ENCODE assay signal across 1 cellular context in the genomic region with DNA sequence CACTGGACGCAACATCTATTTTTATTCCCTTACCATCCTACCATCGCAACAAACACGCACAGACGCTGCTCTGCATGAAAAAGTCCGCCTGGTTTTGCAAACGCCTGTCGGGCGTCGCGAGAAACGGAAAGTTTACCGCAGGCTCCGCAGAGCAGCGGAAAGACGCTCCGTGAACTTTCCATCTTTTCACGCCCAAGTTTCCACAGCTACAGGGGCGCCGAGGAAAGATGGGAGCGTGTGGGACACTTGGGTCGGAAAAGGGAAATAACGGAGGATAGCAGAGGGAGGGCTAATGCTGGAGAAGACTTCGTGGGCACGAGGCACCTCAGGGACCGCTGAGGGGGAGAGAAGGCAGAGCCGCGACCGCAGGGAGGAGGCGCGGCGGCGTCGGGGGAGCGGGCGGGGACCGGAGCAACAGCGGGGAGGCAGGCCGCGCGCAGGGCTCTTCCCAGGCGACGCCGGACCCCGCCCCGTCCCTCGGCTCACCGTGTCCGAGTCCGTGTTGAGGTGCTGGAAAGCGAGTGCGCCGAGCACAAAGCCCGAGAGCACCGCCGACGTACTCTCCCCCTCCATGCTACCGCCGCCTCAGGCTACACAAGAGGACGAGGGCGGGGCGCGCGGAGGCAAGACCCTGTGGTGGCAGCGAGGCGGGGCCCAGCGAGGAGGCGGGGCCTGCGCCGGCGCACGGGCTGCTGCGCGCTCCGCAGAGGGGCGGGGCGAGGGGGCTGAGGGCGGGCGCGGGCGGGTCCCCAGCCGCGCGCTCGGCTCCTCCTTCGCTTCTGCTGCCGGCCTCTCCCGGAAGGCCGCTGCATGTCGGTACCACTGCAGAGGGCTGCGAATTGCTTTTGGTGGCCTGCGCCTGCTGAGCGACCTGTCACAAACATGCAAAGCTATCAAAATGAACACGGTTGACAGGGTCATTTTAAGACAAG.
A peak's percentile ranks its signal among the peaks of the same experiment; 100 is the strongest.
TF ChIP-seq lines count a peak whose summit lies in the region.

A gene (minus strand): TSS at position 601 of the 932 bp plus-strand sequence. CDS start 28 bp downstream, at position 573.

TF ChIP-seq in SK-N-SH, 30 proteins besides CTCF, POLR2A, EP300 and RAD21 (continued from another document):
- TF ChIP-seq MXI1 (IDR thresholded peaks at IDR 0.05; ENCODE audit: low read depth, low read length): peak; percentile 71
- TF ChIP-seq, protein P1, sequence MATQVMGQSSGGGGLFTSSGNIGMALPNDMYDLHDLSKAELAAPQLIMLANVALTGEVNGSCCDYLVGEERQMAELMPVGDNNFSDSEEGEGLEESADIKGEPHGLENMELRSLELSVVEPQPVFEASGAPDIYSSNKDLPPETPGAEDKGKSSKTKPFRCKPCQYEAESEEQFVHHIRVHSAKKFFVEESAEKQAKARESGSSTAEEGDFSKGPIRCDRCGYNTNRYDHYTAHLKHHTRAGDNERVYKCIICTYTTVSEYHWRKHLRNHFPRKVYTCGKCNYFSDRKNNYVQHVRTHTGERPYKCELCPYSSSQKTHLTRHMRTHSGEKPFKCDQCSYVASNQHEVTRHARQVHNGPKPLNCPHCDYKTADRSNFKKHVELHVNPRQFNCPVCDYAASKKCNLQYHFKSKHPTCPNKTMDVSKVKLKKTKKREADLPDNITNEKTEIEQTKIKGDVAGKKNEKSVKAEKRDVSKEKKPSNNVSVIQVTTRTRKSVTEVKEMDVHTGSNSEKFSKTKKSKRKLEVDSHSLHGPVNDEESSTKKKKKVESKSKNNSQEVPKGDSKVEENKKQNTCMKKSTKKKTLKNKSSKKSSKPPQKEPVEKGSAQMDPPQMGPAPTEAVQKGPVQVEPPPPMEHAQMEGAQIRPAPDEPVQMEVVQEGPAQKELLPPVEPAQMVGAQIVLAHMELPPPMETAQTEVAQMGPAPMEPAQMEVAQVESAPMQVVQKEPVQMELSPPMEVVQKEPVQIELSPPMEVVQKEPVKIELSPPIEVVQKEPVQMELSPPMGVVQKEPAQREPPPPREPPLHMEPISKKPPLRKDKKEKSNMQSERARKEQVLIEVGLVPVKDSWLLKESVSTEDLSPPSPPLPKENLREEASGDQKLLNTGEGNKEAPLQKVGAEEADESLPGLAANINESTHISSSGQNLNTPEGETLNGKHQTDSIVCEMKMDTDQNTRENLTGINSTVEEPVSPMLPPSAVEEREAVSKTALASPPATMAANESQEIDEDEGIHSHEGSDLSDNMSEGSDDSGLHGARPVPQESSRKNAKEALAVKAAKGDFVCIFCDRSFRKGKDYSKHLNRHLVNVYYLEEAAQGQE (IDR thresholded peaks at IDR 0.05; ENCODE audit: low read depth, low read length): no peak
- peak; percentile 90 for TF ChIP-seq NRF1 (IDR thresholded peaks at IDR 0.05; ENCODE audit: low read depth, low read length)
- TF ChIP-seq POLR2AphosphoS5 (IDR thresholded peaks at IDR 0.05; ENCODE audit: low read depth, low read length): peak; percentile 89
- TF ChIP-seq, protein P2, sequence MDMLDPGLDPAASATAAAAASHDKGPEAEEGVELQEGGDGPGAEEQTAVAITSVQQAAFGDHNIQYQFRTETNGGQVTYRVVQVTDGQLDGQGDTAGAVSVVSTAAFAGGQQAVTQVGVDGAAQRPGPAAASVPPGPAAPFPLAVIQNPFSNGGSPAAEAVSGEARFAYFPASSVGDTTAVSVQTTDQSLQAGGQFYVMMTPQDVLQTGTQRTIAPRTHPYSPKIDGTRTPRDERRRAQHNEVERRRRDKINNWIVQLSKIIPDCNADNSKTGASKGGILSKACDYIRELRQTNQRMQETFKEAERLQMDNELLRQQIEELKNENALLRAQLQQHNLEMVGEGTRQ (IDR thresholded peaks at IDR 0.05; ENCODE audit: borderline replicate concordance, low read depth, low read length): no peak
- no peak for TF ChIP-seq JUND (IDR thresholded peaks at IDR 0.05)
- TF ChIP-seq GATA2 (CRISPR knock-in tag; IDR thresholded peaks at IDR 0.05): no peak
- TF ChIP-seq, protein P3, sequence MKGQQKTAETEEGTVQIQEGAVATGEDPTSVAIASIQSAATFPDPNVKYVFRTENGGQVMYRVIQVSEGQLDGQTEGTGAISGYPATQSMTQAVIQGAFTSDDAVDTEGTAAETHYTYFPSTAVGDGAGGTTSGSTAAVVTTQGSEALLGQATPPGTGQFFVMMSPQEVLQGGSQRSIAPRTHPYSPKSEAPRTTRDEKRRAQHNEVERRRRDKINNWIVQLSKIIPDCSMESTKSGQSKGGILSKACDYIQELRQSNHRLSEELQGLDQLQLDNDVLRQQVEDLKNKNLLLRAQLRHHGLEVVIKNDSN (IDR thresholded peaks at IDR 0.05; ENCODE audit: borderline replicate concordance, low read depth): no peak
- TF ChIP-seq MEF2A (IDR thresholded peaks at IDR 0.05; ENCODE audit: borderline replicate concordance, low read depth): no peak
- no peak for TF ChIP-seq GABPA (IDR thresholded peaks at IDR 0.05; ENCODE audit: low read depth)
- TF ChIP-seq TCF12 (IDR thresholded peaks at IDR 0.05): no peak
- 0 out of 2 replicates have a peak, but pooled peaks have one; percentile 45 for TF ChIP-seq FOXJ3 (CRISPR knock-in tag; IDR thresholded peaks at IDR 0.05)
- TF ChIP-seq, protein P4, sequence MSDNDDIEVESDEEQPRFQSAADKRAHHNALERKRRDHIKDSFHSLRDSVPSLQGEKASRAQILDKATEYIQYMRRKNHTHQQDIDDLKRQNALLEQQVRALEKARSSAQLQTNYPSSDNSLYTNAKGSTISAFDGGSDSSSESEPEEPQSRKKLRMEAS (IDR thresholded peaks at IDR 0.05; ENCODE audit: low read depth): peak; percentile 96
- no peak for TF ChIP-seq EZH2phosphoT487 (IDR thresholded peaks at IDR 0.05; ENCODE audit: borderline replicate concordance, low read depth)
- TF ChIP-seq SMC3 (IDR thresholded peaks at IDR 0.05; ENCODE audit: low read depth, low read length): 0 out of 2 replicates have a peak, but pooled peaks have one; percentile 0
- no peak for TF ChIP-seq RFX5 (IDR thresholded peaks at IDR 0.05; ENCODE audit: low read length)
- TF ChIP-seq YY1 (IDR thresholded peaks at IDR 0.05; ENCODE audit: low read depth): 0 out of 2 replicates have a peak, but pooled peaks have one; percentile 25
- TF ChIP-seq, protein P5, sequence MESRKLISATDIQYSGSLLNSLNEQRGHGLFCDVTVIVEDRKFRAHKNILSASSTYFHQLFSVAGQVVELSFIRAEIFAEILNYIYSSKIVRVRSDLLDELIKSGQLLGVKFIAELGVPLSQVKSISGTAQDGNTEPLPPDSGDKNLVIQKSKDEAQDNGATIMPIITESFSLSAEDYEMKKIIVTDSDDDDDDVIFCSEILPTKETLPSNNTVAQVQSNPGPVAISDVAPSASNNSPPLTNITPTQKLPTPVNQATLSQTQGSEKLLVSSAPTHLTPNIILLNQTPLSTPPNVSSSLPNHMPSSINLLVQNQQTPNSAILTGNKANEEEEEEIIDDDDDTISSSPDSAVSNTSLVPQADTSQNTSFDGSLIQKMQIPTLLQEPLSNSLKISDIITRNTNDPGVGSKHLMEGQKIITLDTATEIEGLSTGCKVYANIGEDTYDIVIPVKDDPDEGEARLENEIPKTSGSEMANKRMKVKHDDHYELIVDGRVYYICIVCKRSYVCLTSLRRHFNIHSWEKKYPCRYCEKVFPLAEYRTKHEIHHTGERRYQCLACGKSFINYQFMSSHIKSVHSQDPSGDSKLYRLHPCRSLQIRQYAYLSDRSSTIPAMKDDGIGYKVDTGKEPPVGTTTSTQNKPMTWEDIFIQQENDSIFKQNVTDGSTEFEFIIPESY (IDR thresholded peaks at IDR 0.05; ENCODE audit: borderline replicate concordance, low read depth): no peak
- TF ChIP-seq NFIC (IDR thresholded peaks at IDR 0.05; ENCODE audit: borderline replicate concordance): no peak
- peak; percentile 57 for TF ChIP-seq CHD2 (IDR thresholded peaks at IDR 0.05; ENCODE audit: low read length, partially characterized antibody)
